Comparison of ENCODE assay signal across 1 cellular context in the genomic region with DNA sequence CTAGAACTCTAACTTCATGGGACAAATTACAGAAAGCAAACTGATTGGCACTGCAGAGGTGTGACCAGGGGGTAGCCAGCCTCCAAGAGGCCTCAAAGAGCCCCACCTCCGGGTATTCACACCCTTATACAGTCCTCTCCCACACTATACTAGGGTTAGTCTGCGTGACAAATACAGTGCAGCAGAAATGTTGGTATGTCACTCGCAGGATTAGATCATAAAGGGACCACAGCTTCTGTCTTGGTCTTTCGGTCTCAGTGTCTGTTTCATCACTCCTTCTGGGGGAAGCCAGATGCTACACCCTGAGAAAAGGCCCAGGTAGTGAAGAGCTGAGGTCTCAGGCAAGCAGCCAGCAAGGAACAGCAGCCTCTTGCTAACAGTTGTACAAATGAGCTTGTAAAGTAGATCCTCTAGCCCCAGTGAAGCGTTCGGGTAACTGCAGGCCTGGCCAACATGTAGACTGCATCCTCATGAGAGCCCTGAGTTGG.
TF ChIP-seq lines count a peak whose summit lies in the region.

No MANE protein-coding gene starts in this region.

TF ChIP-seq in GM12878, 131 proteins besides CTCF, POLR2A, EP300 and RAD21 (continued from another document and continues in another):
- TF ChIP-seq, protein P1, sequence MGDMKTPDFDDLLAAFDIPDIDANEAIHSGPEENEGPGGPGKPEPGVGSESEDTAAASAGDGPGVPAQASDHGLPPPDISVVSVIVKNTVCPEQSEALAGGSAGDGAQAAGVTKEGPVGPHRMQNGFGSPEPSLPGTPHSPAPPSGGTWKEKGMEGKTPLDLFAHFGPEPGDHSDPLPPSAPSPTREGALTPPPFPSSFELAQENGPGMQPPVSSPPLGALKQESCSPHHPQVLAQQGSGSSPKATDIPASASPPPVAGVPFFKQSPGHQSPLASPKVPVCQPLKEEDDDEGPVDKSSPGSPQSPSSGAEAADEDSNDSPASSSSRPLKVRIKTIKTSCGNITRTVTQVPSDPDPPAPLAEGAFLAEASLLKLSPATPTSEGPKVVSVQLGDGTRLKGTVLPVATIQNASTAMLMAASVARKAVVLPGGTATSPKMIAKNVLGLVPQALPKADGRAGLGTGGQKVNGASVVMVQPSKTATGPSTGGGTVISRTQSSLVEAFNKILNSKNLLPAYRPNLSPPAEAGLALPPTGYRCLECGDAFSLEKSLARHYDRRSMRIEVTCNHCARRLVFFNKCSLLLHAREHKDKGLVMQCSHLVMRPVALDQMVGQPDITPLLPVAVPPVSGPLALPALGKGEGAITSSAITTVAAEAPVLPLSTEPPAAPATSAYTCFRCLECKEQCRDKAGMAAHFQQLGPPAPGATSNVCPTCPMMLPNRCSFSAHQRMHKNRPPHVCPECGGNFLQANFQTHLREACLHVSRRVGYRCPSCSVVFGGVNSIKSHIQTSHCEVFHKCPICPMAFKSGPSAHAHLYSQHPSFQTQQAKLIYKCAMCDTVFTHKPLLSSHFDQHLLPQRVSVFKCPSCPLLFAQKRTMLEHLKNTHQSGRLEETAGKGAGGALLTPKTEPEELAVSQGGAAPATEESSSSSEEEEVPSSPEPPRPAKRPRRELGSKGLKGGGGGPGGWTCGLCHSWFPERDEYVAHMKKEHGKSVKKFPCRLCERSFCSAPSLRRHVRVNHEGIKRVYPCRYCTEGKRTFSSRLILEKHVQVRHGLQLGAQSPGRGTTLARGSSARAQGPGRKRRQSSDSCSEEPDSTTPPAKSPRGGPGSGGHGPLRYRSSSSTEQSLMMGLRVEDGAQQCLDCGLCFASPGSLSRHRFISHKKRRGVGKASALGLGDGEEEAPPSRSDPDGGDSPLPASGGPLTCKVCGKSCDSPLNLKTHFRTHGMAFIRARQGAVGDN (IDR thresholded peaks at IDR 0.05) = peak; percentile 64; the same call in 1 of the 2 replicates
- TF ChIP-seq YY1 (IDR thresholded peaks at IDR 0.05; ENCODE audit: low read depth, low read length) (peak; percentile 52; the same call in 1 of the 2 replicates), IRF4 (IDR thresholded peaks at IDR 0.05; ENCODE audit: low read depth, low read length) (peak; percentile 85; the same call in 1 of the 2 replicates), BRCA1 (IDR thresholded peaks at IDR 0.05; ENCODE audit: low read depth, low read length) (no peak), CBX5 (IDR thresholded peaks at IDR 0.05; ENCODE audit: low read depth) (no peak; the same call in 1 of the 2 replicates), NR2F1 (conservative IDR thresholded peaks at IDR 0.05) (no peak), MXI1 (IDR thresholded peaks at IDR 0.05; ENCODE audit: low read depth, low read length) (no peak), TCF3 (IDR thresholded peaks at IDR 0.05; ENCODE audit: borderline replicate concordance, insufficient read depth, low read depth, low read length) (no peak), CREB1 (IDR thresholded peaks at IDR 0.05; ENCODE audit: low read depth) (peak; percentile 82), RB1 (IDR thresholded peaks at IDR 0.05; ENCODE audit: borderline replicate concordance) (no peak), NR2C2 (IDR thresholded peaks at IDR 0.05; ENCODE audit: borderline replicate concordance, control insufficient read depth, insufficient read length, low read depth) (no peak), GATAD2B (conservative IDR thresholded peaks at IDR 0.05; ENCODE audit: low read depth) (no peak; the same call in 1 of the 2 replicates), ATF7 (IDR thresholded peaks at IDR 0.05; ENCODE audit: low read depth) (peak; percentile 93), BACH1 (IDR thresholded peaks at IDR 0.05; ENCODE audit: borderline replicate concordance) (peak; percentile 97), LARP7 (IDR thresholded peaks at IDR 0.05) (no peak), STAT1 (conservative IDR thresholded peaks at IDR 0.05) (no peak), RBBP5 (conservative IDR thresholded peaks at IDR 0.05) (no peak), MYC (IDR thresholded peaks at IDR 0.05; ENCODE audit: insufficient read depth, insufficient read length, insufficient replicate concordance, low read length, severe bottlenecking) (no peak), SMAD1 (IDR thresholded peaks at IDR 0.05; ENCODE audit: low read depth, partially characterized antibody) (peak; percentile 60), ZNF384 (IDR thresholded peaks at IDR 0.05; ENCODE audit: borderline replicate concordance, low read depth, low read length) (peak; percentile 12; the same call in 1 of the 2 replicates), ZBED1 (IDR thresholded peaks at IDR 0.05; ENCODE audit: borderline replicate concordance) (peak; percentile 79; the same call in 1 of the 2 replicates), MEF2A (IDR thresholded peaks at IDR 0.05; ENCODE audit: insufficient read depth, low read depth, low read length) (0 out of 2 replicates have a peak, but pooled peaks have one; percentile 51), MYB (IDR thresholded peaks at IDR 0.05; ENCODE audit: borderline replicate concordance, low read depth, low read length) (no peak)
- TF ChIP-seq, protein P2, sequence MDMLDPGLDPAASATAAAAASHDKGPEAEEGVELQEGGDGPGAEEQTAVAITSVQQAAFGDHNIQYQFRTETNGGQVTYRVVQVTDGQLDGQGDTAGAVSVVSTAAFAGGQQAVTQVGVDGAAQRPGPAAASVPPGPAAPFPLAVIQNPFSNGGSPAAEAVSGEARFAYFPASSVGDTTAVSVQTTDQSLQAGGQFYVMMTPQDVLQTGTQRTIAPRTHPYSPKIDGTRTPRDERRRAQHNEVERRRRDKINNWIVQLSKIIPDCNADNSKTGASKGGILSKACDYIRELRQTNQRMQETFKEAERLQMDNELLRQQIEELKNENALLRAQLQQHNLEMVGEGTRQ (IDR thresholded peaks at IDR 0.05; ENCODE audit: borderline replicate concordance, low read depth, low read length) = no peak
- TF ChIP-seq, protein P3, sequence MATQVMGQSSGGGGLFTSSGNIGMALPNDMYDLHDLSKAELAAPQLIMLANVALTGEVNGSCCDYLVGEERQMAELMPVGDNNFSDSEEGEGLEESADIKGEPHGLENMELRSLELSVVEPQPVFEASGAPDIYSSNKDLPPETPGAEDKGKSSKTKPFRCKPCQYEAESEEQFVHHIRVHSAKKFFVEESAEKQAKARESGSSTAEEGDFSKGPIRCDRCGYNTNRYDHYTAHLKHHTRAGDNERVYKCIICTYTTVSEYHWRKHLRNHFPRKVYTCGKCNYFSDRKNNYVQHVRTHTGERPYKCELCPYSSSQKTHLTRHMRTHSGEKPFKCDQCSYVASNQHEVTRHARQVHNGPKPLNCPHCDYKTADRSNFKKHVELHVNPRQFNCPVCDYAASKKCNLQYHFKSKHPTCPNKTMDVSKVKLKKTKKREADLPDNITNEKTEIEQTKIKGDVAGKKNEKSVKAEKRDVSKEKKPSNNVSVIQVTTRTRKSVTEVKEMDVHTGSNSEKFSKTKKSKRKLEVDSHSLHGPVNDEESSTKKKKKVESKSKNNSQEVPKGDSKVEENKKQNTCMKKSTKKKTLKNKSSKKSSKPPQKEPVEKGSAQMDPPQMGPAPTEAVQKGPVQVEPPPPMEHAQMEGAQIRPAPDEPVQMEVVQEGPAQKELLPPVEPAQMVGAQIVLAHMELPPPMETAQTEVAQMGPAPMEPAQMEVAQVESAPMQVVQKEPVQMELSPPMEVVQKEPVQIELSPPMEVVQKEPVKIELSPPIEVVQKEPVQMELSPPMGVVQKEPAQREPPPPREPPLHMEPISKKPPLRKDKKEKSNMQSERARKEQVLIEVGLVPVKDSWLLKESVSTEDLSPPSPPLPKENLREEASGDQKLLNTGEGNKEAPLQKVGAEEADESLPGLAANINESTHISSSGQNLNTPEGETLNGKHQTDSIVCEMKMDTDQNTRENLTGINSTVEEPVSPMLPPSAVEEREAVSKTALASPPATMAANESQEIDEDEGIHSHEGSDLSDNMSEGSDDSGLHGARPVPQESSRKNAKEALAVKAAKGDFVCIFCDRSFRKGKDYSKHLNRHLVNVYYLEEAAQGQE (IDR thresholded peaks at IDR 0.05; ENCODE audit: low read depth, low read length) = no peak
- TF ChIP-seq, protein P4, sequence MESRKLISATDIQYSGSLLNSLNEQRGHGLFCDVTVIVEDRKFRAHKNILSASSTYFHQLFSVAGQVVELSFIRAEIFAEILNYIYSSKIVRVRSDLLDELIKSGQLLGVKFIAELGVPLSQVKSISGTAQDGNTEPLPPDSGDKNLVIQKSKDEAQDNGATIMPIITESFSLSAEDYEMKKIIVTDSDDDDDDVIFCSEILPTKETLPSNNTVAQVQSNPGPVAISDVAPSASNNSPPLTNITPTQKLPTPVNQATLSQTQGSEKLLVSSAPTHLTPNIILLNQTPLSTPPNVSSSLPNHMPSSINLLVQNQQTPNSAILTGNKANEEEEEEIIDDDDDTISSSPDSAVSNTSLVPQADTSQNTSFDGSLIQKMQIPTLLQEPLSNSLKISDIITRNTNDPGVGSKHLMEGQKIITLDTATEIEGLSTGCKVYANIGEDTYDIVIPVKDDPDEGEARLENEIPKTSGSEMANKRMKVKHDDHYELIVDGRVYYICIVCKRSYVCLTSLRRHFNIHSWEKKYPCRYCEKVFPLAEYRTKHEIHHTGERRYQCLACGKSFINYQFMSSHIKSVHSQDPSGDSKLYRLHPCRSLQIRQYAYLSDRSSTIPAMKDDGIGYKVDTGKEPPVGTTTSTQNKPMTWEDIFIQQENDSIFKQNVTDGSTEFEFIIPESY (IDR thresholded peaks at IDR 0.05) = no peak
- TF ChIP-seq, protein P5, sequence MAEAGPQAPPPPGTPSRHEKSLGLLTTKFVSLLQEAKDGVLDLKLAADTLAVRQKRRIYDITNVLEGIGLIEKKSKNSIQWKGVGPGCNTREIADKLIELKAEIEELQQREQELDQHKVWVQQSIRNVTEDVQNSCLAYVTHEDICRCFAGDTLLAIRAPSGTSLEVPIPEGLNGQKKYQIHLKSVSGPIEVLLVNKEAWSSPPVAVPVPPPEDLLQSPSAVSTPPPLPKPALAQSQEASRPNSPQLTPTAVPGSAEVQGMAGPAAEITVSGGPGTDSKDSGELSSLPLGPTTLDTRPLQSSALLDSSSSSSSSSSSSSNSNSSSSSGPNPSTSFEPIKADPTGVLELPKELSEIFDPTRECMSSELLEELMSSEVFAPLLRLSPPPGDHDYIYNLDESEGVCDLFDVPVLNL (IDR thresholded peaks at IDR 0.05; ENCODE audit: low read depth, low read length) = no peak
- TF ChIP-seq, protein P6, sequence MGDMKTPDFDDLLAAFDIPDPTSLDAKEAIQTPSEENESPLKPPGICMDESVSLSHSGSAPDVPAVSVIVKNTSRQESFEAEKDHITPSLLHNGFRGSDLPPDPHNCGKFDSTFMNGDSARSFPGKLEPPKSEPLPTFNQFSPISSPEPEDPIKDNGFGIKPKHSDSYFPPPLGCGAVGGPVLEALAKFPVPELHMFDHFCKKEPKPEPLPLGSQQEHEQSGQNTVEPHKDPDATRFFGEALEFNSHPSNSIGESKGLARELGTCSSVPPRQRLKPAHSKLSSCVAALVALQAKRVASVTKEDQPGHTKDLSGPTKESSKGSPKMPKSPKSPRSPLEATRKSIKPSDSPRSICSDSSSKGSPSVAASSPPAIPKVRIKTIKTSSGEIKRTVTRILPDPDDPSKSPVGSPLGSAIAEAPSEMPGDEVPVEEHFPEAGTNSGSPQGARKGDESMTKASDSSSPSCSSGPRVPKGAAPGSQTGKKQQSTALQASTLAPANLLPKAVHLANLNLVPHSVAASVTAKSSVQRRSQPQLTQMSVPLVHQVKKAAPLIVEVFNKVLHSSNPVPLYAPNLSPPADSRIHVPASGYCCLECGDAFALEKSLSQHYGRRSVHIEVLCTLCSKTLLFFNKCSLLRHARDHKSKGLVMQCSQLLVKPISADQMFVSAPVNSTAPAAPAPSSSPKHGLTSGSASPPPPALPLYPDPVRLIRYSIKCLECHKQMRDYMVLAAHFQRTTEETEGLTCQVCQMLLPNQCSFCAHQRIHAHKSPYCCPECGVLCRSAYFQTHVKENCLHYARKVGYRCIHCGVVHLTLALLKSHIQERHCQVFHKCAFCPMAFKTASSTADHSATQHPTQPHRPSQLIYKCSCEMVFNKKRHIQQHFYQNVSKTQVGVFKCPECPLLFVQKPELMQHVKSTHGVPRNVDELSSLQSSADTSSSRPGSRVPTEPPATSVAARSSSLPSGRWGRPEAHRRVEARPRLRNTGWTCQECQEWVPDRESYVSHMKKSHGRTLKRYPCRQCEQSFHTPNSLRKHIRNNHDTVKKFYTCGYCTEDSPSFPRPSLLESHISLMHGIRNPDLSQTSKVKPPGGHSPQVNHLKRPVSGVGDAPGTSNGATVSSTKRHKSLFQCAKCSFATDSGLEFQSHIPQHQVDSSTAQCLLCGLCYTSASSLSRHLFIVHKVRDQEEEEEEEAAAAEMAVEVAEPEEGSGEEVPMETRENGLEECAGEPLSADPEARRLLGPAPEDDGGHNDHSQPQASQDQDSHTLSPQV (IDR thresholded peaks at IDR 0.05) = no peak
- TF ChIP-seq, protein P7, sequence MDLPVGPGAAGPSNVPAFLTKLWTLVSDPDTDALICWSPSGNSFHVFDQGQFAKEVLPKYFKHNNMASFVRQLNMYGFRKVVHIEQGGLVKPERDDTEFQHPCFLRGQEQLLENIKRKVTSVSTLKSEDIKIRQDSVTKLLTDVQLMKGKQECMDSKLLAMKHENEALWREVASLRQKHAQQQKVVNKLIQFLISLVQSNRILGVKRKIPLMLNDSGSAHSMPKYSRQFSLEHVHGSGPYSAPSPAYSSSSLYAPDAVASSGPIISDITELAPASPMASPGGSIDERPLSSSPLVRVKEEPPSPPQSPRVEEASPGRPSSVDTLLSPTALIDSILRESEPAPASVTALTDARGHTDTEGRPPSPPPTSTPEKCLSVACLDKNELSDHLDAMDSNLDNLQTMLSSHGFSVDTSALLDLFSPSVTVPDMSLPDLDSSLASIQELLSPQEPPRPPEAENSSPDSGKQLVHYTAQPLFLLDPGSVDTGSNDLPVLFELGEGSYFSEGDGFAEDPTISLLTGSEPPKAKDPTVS (IDR thresholded peaks at IDR 0.05; ENCODE audit: low read depth, low read length) = no peak
- TF ChIP-seq, protein P8, sequence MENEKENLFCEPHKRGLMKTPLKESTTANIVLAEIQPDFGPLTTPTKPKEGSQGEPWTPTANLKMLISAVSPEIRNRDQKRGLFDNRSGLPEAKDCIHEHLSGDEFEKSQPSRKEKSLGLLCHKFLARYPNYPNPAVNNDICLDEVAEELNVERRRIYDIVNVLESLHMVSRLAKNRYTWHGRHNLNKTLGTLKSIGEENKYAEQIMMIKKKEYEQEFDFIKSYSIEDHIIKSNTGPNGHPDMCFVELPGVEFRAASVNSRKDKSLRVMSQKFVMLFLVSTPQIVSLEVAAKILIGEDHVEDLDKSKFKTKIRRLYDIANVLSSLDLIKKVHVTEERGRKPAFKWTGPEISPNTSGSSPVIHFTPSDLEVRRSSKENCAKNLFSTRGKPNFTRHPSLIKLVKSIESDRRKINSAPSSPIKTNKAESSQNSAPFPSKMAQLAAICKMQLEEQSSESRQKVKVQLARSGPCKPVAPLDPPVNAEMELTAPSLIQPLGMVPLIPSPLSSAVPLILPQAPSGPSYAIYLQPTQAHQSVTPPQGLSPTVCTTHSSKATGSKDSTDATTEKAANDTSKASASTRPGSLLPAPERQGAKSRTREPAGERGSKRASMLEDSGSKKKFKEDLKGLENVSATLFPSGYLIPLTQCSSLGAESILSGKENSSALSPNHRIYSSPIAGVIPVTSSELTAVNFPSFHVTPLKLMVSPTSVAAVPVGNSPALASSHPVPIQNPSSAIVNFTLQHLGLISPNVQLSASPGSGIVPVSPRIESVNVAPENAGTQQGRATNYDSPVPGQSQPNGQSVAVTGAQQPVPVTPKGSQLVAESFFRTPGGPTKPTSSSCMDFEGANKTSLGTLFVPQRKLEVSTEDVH (IDR thresholded peaks at IDR 0.05; ENCODE audit: low read depth, partially characterized antibody) = no peak
- TF ChIP-seq, protein P9, sequence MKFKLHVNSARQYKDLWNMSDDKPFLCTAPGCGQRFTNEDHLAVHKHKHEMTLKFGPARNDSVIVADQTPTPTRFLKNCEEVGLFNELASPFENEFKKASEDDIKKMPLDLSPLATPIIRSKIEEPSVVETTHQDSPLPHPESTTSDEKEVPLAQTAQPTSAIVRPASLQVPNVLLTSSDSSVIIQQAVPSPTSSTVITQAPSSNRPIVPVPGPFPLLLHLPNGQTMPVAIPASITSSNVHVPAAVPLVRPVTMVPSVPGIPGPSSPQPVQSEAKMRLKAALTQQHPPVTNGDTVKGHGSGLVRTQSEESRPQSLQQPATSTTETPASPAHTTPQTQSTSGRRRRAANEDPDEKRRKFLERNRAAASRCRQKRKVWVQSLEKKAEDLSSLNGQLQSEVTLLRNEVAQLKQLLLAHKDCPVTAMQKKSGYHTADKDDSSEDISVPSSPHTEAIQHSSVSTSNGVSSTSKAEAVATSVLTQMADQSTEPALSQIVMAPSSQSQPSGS (IDR thresholded peaks at IDR 0.05; ENCODE audit: low read length) = peak; percentile 86
